ENCODE assay signal across 2 cellular contexts in genomic region chr19:49808762-49809154, GRCh38.
TF ChIP-seq lines count a peak whose summit lies in the region.

No MANE protein-coding gene starts in this region.

TF ChIP-seq in HCT116, 20 proteins besides CTCF, POLR2A, EP300 and RAD21:
- no peak for TF ChIP-seq TCF7L2 (IDR thresholded peaks at IDR 0.05; ENCODE audit: borderline replicate concordance, extremely low read depth, insufficient read depth, insufficient read length)
- TF ChIP-seq YY1 (IDR thresholded peaks at IDR 0.05; ENCODE audit: extremely low read depth, insufficient replicate concordance, low read depth, low read length), result no peak
- TF ChIP-seq ATF3 (IDR thresholded peaks at IDR 0.05), result no peak
- TF ChIP-seq SRF (IDR thresholded peaks at IDR 0.05; ENCODE audit: low read depth), result no peak
- TF ChIP-seq ZFX (IDR thresholded peaks at IDR 0.05), result no peak
- no peak for TF ChIP-seq EGR1 (IDR thresholded peaks at IDR 0.05; ENCODE audit: low read depth)
- TF ChIP-seq POLR2AphosphoS5 (IDR thresholded peaks at IDR 0.05; ENCODE audit: low read depth, low read length), result 0 out of 2 replicates have a peak, but pooled peaks have one; percentile 13

TF ChIP-seq in SK-N-SH, 30 proteins besides CTCF, POLR2A, EP300 and RAD21:
- TF ChIP-seq MXI1 (IDR thresholded peaks at IDR 0.05; ENCODE audit: low read depth, low read length), result peak; percentile 18; the same call in 1 of the 2 replicates
- TF ChIP-seq YY1 (IDR thresholded peaks at IDR 0.05; ENCODE audit: low read depth), result no peak
- TF ChIP-seq GABPA (IDR thresholded peaks at IDR 0.05; ENCODE audit: low read depth), result no peak
TF ChIP-seq in SK-N-SH: peak in this region for 1.
